ENCODE assay signal across 26 cellular contexts in the genomic region with DNA sequence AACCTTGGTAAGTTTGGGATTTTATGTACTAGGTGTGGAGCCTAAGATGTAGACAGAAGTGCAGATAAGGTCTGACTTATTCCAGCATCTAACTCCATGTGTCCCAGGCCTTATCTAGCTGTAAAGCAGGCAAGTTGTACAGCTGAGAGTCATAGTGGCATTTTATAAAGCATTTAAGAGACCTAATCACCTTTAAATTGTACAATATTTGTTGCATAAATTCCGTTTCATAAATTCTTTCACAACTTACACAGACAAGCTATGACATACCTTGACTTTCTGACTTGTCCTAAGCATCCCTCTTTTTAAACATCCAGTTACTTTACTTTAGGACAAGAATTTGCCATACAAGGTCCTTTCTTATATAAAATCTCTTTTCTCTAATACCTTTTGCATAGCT.
"Had no signal": no experiment of that assay in that cellular context is flagged by ENCODE, and none has a peak within 500 bp of the region (broad histone marks: within the 10 kb centered on the region; RNA-seq: fewer than 3 reads in every experiment).

No MANE protein-coding gene starts in this region.

- H3K4me3 ChIP-seq: colonic mucosa, coronary artery, dorsolateral prefrontal cortex, esophagus muscularis mucosa, esophagus squamous epithelium, gastrocnemius medialis, gastroesophageal sphincter, heart left ventricle, heart right ventricle had no signal

- FAIRE-seq: endothelial cell of umbilical vein had no signal

- H3K36me3 ChIP-seq: colonic mucosa had no signal

- H3K9me3 Mint-ChIP-seq: dendritic cell treated with granulocyte-macrophage colony-stimulating factor and Interleukin-4, amounts not matched to agents 40 ng/mL and 50 ng/mL, for 4 days; effector memory CD8-positive, alpha-beta T cell had no signal

- ATAC-seq: effector memory CD8-positive, alpha-beta T cell; esophagus mucosa; foreskin keratinocyte; gastrocnemius medialis; gastroesophageal sphincter; heart left ventricle; heart right ventricle had no signal

- H3K27me3 Mint-ChIP-seq: dendritic cell treated with granulocyte-macrophage colony-stimulating factor and Interleukin-4, amounts not matched to agents 40 ng/mL and 50 ng/mL, for 4 days; effector memory CD8-positive, alpha-beta T cell had no signal

- H3K4me1 ChIP-seq: colonic mucosa, esophagus muscularis mucosa, esophagus squamous epithelium, foreskin keratinocyte, gastroesophageal sphincter had no signal

- H3K27me3 ChIP-seq: colonic mucosa, esophagus muscularis mucosa, esophagus squamous epithelium, foreskin keratinocyte, gastrocnemius medialis, gastroesophageal sphincter, heart left ventricle, heart right ventricle had no signal

- H3K27ac Mint-ChIP-seq: dendritic cell treated with granulocyte-macrophage colony-stimulating factor and Interleukin-4, amounts not matched to agents 40 ng/mL and 50 ng/mL, for 4 days; effector memory CD8-positive, alpha-beta T cell; endodermal cell had no signal

- H3K4me3 Mint-ChIP-seq: dendritic cell treated with granulocyte-macrophage colony-stimulating factor and Interleukin-4, amounts not matched to agents 40 ng/mL and 50 ng/mL, for 4 days; effector memory CD8-positive, alpha-beta T cell; endodermal cell had no signal

- DNase-seq: colonic mucosa; cortex of kidney; dermis blood vessel endothelial cell; dorsolateral prefrontal cortex; effector CD4-positive, alpha-beta T cell; effector CD8-positive, alpha-beta T cell; effector memory CD4-positive, alpha-beta T cell; effector memory CD8-positive, alpha-beta T cell; endodermal cell; erythroblast; esophagus squamous epithelium; foreskin fibroblast; foreskin keratinocyte; foreskin melanocyte; gastrocnemius medialis; glutamatergic neuron; head of caudate nucleus; heart left ventricle; heart right ventricle had no signal

- H3K9me3 ChIP-seq: colonic mucosa, esophagus muscularis mucosa, esophagus squamous epithelium, gastrocnemius medialis, gastroesophageal sphincter, heart left ventricle, heart right ventricle had no signal

- H3K27ac ChIP-seq: colonic mucosa, coronary artery, dorsolateral prefrontal cortex, epithelial cell of prostate, esophagus muscularis mucosa, esophagus squamous epithelium, foreskin keratinocyte, gastrocnemius medialis, gastroesophageal sphincter, heart left ventricle, heart right ventricle had no signal
